ENCODE assay signal across 8 cellular contexts in genomic region chr4:81493895-81494490, GRCh38. TPM values are rescaled to one million over a fixed set of nuclear protein-coding genes. Genes with fewer than 3 reads are reported as not detected.
DNase-seq lines count a peak whose midpoint lies in the region; ATAC-seq and TF ChIP-seq lines count a peak whose summit lies in the region.

No MANE protein-coding gene starts in this region.

- no peaks in the 10 kb centered on the region for H3K27me3 ChIP-seq in skeletal muscle tissue (ENCODE audit: control insufficient read depth in 3 of 3, insufficient read depth in 3 of 3, low read length in 3 of 3)
- no peaks in the 10 kb centered on the region for H3K27me3 ChIP-seq in vagina

- intact Hi-C loops in vagina (cut with DNase I) = no loop called here

- DNase-seq in activated T-cell treated with anti-CD3 and anti-CD28 coated beads, Interleukin-2, amount 50 U/mL, for 24 hours = no peak
- no peak for DNase-seq in activated T-cell treated with anti-CD3 and anti-CD28 coated beads for 4 hours
- no peak for DNase-seq in NCI-H2196 treated with DMSO at 0.1 percent for 48 hours (lab: John Stamatoyannopoulos, UW; ENCODE audit: unreplicated experiment)
- no peak for DNase-seq in vagina (ENCODE audit: extremely low spot score in 2 of 2)

- no peak for TF ChIP-seq POLR2A in vagina (IDR thresholded peaks at IDR 0.05)

- ATAC-seq in HG03097 (IDR thresholded peaks at IDR 0.05; ENCODE audit: low FRiP score, unreplicated experiment) (peak; percentile 80), esophagus mucosa (no peak)

- peaks cover 56% of the 10 kb centered on the region for H3K4me1 Mint-ChIP-seq in activated T-cell treated with anti-CD3 and anti-CD28 coated beads, Interleukin-2, amount 50 U/mL, for 24 hours (ENCODE audit: low read depth)
- H3K4me1 Mint-ChIP-seq in activated naive CD8-positive, alpha-beta T cell (ENCODE audit: low read depth) = peaks cover 62% of the 10 kb centered on the region

- peak overlapping the region; percentile 33 for H3K4me3 Mint-ChIP-seq in activated T-cell treated with anti-CD3 and anti-CD28 coated beads, Interleukin-2, amount 50 U/mL, for 24 hours
- peak overlapping the region; percentile 84 for H3K4me3 Mint-ChIP-seq in activated naive CD8-positive, alpha-beta T cell

- H3K36me3 ChIP-seq in skeletal muscle tissue (ENCODE audit: control insufficient read depth in 3 of 3, insufficient read depth in 3 of 3, low read length in 3 of 3) (no peaks in the 10 kb centered on the region), vagina (no peaks in the 10 kb centered on the region)

- H3K27me3 Mint-ChIP-seq in activated T-cell treated with anti-CD3 and anti-CD28 coated beads, Interleukin-2, amount 50 U/mL, for 24 hours = no peaks in the 10 kb centered on the region
- no peaks in the 10 kb centered on the region for H3K27me3 Mint-ChIP-seq in activated naive CD8-positive, alpha-beta T cell

- H3K27ac Mint-ChIP-seq in activated T-cell treated with anti-CD3 and anti-CD28 coated beads, Interleukin-2, amount 50 U/mL, for 24 hours = peak overlapping the region; percentile 71
- peak overlapping the region; percentile 95 for H3K27ac Mint-ChIP-seq in activated naive CD8-positive, alpha-beta T cell

- H3K9ac ChIP-seq in skeletal muscle tissue (ENCODE audit: low read depth in 1 of 3, low read length in 3 of 3) = no peak overlapping the region

- H3K9me3 ChIP-seq in skeletal muscle tissue (ENCODE audit: control insufficient read depth in 3 of 3, low read length in 3 of 3) (peaks cover 0 to 3% (median 2%) of the 10 kb centered on the region in 3 donors), vagina (no peaks in the 10 kb centered on the region)

- TF ChIP-seq CTCF in vagina (IDR thresholded peaks at IDR 0.05) = no peak

- no peaks in the 10 kb centered on the region for H3K4me1 ChIP-seq in skeletal muscle tissue (ENCODE audit: control insufficient read depth in 3 of 3, insufficient read depth in 3 of 3, low read length in 3 of 3)
- no peaks in the 10 kb centered on the region for H3K4me1 ChIP-seq in vagina

- peak overlapping the region in 1 of 3 donors; percentile 64 for H3K4me3 ChIP-seq in skeletal muscle tissue (ENCODE audit: low read length in 3 of 3)
- no peak overlapping the region for H3K4me3 ChIP-seq in vagina

- H3K9me3 Mint-ChIP-seq in activated T-cell treated with anti-CD3 and anti-CD28 coated beads, Interleukin-2, amount 50 U/mL, for 24 hours = peaks cover 30% of the 10 kb centered on the region
- H3K9me3 Mint-ChIP-seq in activated naive CD8-positive, alpha-beta T cell (ENCODE audit: low read depth) = peaks cover 9% of the 10 kb centered on the region

- H3K27ac ChIP-seq in skeletal muscle tissue (ENCODE audit: low read depth, low read length) = peak overlapping the region; percentile 9
- no peak overlapping the region for H3K27ac ChIP-seq in vagina

- peaks cover 18% of the 10 kb centered on the region for H3K36me3 Mint-ChIP-seq in activated T-cell treated with anti-CD3 and anti-CD28 coated beads, Interleukin-2, amount 50 U/mL, for 24 hours (ENCODE audit: low read depth)
- peaks cover 3% of the 10 kb centered on the region for H3K36me3 Mint-ChIP-seq in activated naive CD8-positive, alpha-beta T cell

RNA-seq across cellular contexts. Expression of gene RASGEF1B, which starts 22.3 kb away (rescaled TPM):
- 9.9 TPM for total RNA-seq in skeletal muscle tissue
- total RNA-seq in esophagus mucosa = 15.0 TPM
- 13.5 TPM for total RNA-seq in vagina
